ENCODE assay signal across 9 cellular contexts in genomic region chr20:32626859-32627636, GRCh38. TPM values are rescaled to one million over a fixed set of nuclear protein-coding genes. Genes with fewer than 3 reads are reported as not detected.
DNase-seq lines count a peak whose midpoint lies in the region; ATAC-seq and FAIRE-seq lines count a peak whose summit lies in the region.
"Had no signal": no experiment of that assay in that cellular context is flagged by ENCODE, and none has a peak within 500 bp of the region (broad histone marks: within the 10 kb centered on the region; RNA-seq: fewer than 3 reads in every experiment).

No MANE protein-coding gene starts in this region.

- no peaks in the 10 kb centered on the region for H4K20me1 ChIP-seq in BLaER1 treated with 17β-estradiol and CSF1 and Interleukin-3, amounts not matched to agents 10 nM and 100 nM
- no peaks in the 10 kb centered on the region for H4K20me1 ChIP-seq in GM23248 (ENCODE audit: insufficient read depth)

- H3K4me2 ChIP-seq in BLaER1 treated with 17β-estradiol and CSF1 and Interleukin-3, amounts not matched to agents 10 nM and 100 nM = peak overlapping the region; percentile 91 to 100 (median 98)
- H3K4me2 ChIP-seq in GM23248 (ENCODE audit: unreplicated experiment) = no peak overlapping the region

- H3K9ac ChIP-seq in BLaER1 treated with 17β-estradiol and CSF1 and Interleukin-3, amounts not matched to agents 10 nM and 100 nM = peak overlapping the region; percentile 27 to 80 (median 74); a peak in 20 of 22 replicates
- no peak overlapping the region for H3K9ac ChIP-seq in GM23248

- WGBS in GM23248 (ENCODE audit: low coverage in 1 of 2, low lambda C conversion rate in 2 of 2, missing lambda C conversion rate in 2 of 2), 2 experiments = 18 to 22% methylated on average over 18 to 24 of the region's 26 CpGs
- WGBS in small intestine, 3 donors = 6 to 19% (median 7%) methylated on average over 24 to 26 of the region's 26 CpGs

- H3F3A ChIP-seq in GM23248 (ENCODE audit: insufficient read depth) = no peaks in the 10 kb centered on the region

- no peak for FAIRE-seq in small intestine (lab: Jason Lieb, UNC)
- FAIRE-seq: TTC549 had no signal

- H3K27ac ChIP-seq in BLaER1 treated with 17β-estradiol and CSF1 and Interleukin-3, amounts not matched to agents 10 nM and 100 nM = peak overlapping the region in 10 of 11 experiments; percentile 26 to 88 (median 80); a peak in 19 of 22 replicates
- H3K27ac ChIP-seq in GM23248 (no peak overlapping the region), small intestine (ENCODE audit: low read depth in 1 of 2, low read length in 1 of 2) (no peak overlapping the region)

- no peaks in the 10 kb centered on the region for H3K9me2 ChIP-seq in GM23248 (ENCODE audit: insufficient read depth)

- peak overlapping the region in 8 of 10 experiments; percentile 36 to 66 (median 52); a peak in 16 of 20 replicates for H3K4me3 ChIP-seq in BLaER1 treated with 17β-estradiol and CSF1 and Interleukin-3, amounts not matched to agents 10 nM and 100 nM
- no peak overlapping the region for H3K4me3 ChIP-seq in GM23248
- no peak overlapping the region for H3K4me3 ChIP-seq in small intestine (ENCODE audit: low read depth in 1 of 2, low read length in 2 of 2)

- in situ Hi-C loops in GM23248 (cut with MboI) = no loop called here

- H3K4me1 ChIP-seq in BLaER1 treated with 17β-estradiol and CSF1 and Interleukin-3, amounts not matched to agents 10 nM and 100 nM = peaks cover 19 to 80% (median 57%) of the 10 kb centered on the region in 10 experiments
- H3K4me1 ChIP-seq in GM23248 (ENCODE audit: insufficient read depth) = peaks cover 5% of the 10 kb centered on the region; the same call in 1 of the 2 replicates
- peaks cover 0 to 2% of the 10 kb centered on the region in 2 donors for H3K4me1 ChIP-seq in small intestine (ENCODE audit: control insufficient read depth in 2 of 2, insufficient read depth in 1 of 2, low read depth in 1 of 2, low read length in 1 of 2)

- H3K36me3 ChIP-seq in BLaER1 treated with 17β-estradiol and CSF1 and Interleukin-3, amounts not matched to agents 10 nM and 100 nM = no peaks in the 10 kb centered on the region
- H3K36me3 ChIP-seq in GM23248 (ENCODE audit: low read depth) (no peaks in the 10 kb centered on the region), small intestine (ENCODE audit: control insufficient read depth in 2 of 2, insufficient read depth in 2 of 2, low read length in 2 of 2) (no peaks in the 10 kb centered on the region)

- DNase-seq in GM23248 (peak; percentile 17), NCI-H345 treated with DMSO at 0.1 percent for 48 hours (lab: John Stamatoyannopoulos, UW; ENCODE audit: unreplicated experiment) (peak; percentile 86), small intestine (peak; percentile 13), HPDE6-E6E7 (ENCODE audit: extremely low spot score) (no peak), KG1 (lab: John Stamatoyannopoulos, UW) (no peak)

- H3K79me2 ChIP-seq in GM23248 (ENCODE audit: insufficient read depth) = no peaks in the 10 kb centered on the region

- H3K9me3 ChIP-seq in BLaER1 treated with 17β-estradiol and CSF1 and Interleukin-3, amounts not matched to agents 10 nM and 100 nM (replicated peaks in 1 of 11) = no peaks in the 10 kb centered on the region
- H3K9me3 ChIP-seq in GM23248 (ENCODE audit: low read depth) (no peaks in the 10 kb centered on the region), small intestine (ENCODE audit: control insufficient read depth, low read depth) (no peaks in the 10 kb centered on the region)

- H3K27me3 ChIP-seq in BLaER1 treated with 17β-estradiol and CSF1 and Interleukin-3, amounts not matched to agents 10 nM and 100 nM = peaks cover 0 to 7% (median 0%) of the 10 kb centered on the region in 11 experiments; a peak in 1 of 22 replicates
- peaks cover 5% of the 10 kb centered on the region; the same call in 1 of the 2 replicates for H3K27me3 ChIP-seq in GM23248 (replicated peaks; ENCODE audit: insufficient read depth)
- no peaks in the 10 kb centered on the region for H3K27me3 ChIP-seq in small intestine (ENCODE audit: control insufficient read depth in 2 of 2, insufficient read depth in 2 of 2, low read length in 2 of 2)

- peak overlapping the region; percentile 42 for H2AFZ ChIP-seq in GM23248

- ATAC-seq in esophagus mucosa (peak; percentile 27), GM18873 (IDR thresholded peaks at IDR 0.05; ENCODE audit: low FRiP score, unreplicated experiment) (no peak)

RNA-seq across cellular contexts. Expression of gene NOL4L, which starts 41.9 kb away (rescaled TPM):
- 5.2 and 8.7 TPM in 2 replicates for total RNA-seq in GM23248 (2014; rRNA removed; shearing (Covaris generic))
- 7.9 and 8.3 TPM in 2 replicates for polyA plus RNA-seq in GM23248 (2016; fragmentation: Nextera tagmentation; extraction: Ambion mirVana)
- total RNA-seq in esophagus mucosa = 2.0 TPM
- polyA plus RNA-seq in small intestine = 10 to 100 TPM; 16.0 to 30.4 (median 17.6) TPM

RNA-seq across cellular contexts. Expression of gene C20orf203, which starts 46.7 kb away (rescaled TPM):
- not detected in 2 replicates for total RNA-seq in GM23248 (2014; rRNA removed; shearing (Covaris generic))
- polyA plus RNA-seq in GM23248 (2016; fragmentation: Nextera tagmentation; extraction: Ambion mirVana) (not detected in 2 replicates), small intestine (under 1 TPM in 1 of 3 donors, not detected in 2; 0.03 TPM)
- not detected for total RNA-seq in esophagus mucosa

Comparison
In these comparisons a context has a peak if more than half of its experiments do, and no peak if none do; other contexts are left out.
1. H3K27ac ChIP-seq: peak in BLaER1 treated with 17β-estradiol and CSF1 and Interleukin-3, amounts not matched to agents 10 nM and 100 nM (10 of 11); none in GM23248 (single experiment) and small intestine (0 of 2).
2. H3K4me3 ChIP-seq: peak in BLaER1 treated with 17β-estradiol and CSF1 and Interleukin-3, amounts not matched to agents 10 nM and 100 nM (8 of 10); none in GM23248 (single experiment) and small intestine (0 of 2).
3. DNase-seq: peak in GM23248 (single experiment), NCI-H345 treated with DMSO at 0.1 percent for 48 hours (single experiment) and small intestine (single experiment); none in HPDE6-E6E7 (single experiment) and KG1 (single experiment).